Comparison of ENCODE assay signal across 8 cellular contexts in genomic region chr13:97975280-97975850, GRCh38. TPM values are rescaled to one million over a fixed set of nuclear protein-coding genes. Genes with fewer than 3 reads are reported as not detected.
DNase-seq lines count a peak whose midpoint lies in the region; ATAC-seq, FAIRE-seq and TF ChIP-seq lines count a peak whose summit lies in the region.

No MANE protein-coding gene starts in this region.

- DNase-seq in NCI-H1694 treated with DMSO at 0.1 percent for 48 hours (lab: John Stamatoyannopoulos, UW) (peak; percentile 57), NCI-H1694 (lab: John Stamatoyannopoulos, UW) (no peak), cardiac fibroblast (ENCODE audit: low read depth in 2 of 2) (no peak), mucosa of descending colon (no peak), small intestine (no peak), foreskin melanocyte (no peak), cerebellar nuclear complex (lab: John Stamatoyannopoulos, UW) (no peak)

- H3K9me3 ChIP-seq in HUES6 (ENCODE audit: control insufficient read depth, insufficient read depth, low read depth, low read length) (no peaks in the 10 kb centered on the region), mucosa of descending colon (no peaks in the 10 kb centered on the region), small intestine (ENCODE audit: control insufficient read depth, low read depth) (no peaks in the 10 kb centered on the region)

- H3K36me3 ChIP-seq in HUES6 (ENCODE audit: control insufficient read depth, insufficient read depth, low read length) = 0 out of 2 replicates have a peak, but pooled peaks cover 6% of the 10 kb centered on the region
- no peaks in the 10 kb centered on the region for H3K36me3 ChIP-seq in mucosa of descending colon (ENCODE audit: low read depth)
- H3K36me3 ChIP-seq in small intestine (ENCODE audit: control insufficient read depth in 2 of 2, insufficient read depth in 2 of 2, low read length in 2 of 2) = no peaks in the 10 kb centered on the region

- WGBS in small intestine, 3 donors = 13 to 19% (median 15%) methylated on average over 20 of the region's 20 CpGs

- intact Hi-C loops in mucosa of descending colon (cut with DNase I, micrococcal nuclease) = no loop called here

- H3K4me3 ChIP-seq in HUES6 (ENCODE audit: low read depth, low read length) = peak overlapping the region; percentile 71
- peak overlapping the region; percentile 68 to 88 for H3K4me3 ChIP-seq in cardiac fibroblast (replicated peaks in 1 of 2; ENCODE audit: low read depth in 2 of 2, low read length in 2 of 2)
- peak overlapping the region; percentile 65 for H3K4me3 ChIP-seq in mucosa of descending colon
- peak overlapping the region in 1 of 2 donors; percentile 91 for H3K4me3 ChIP-seq in small intestine (ENCODE audit: low read depth in 1 of 2, low read length in 2 of 2)

- FAIRE-seq in small intestine (lab: Jason Lieb, UNC) = no peak

- TF ChIP-seq CTCF in cardiac fibroblast (IDR thresholded peaks at IDR 0.05; ENCODE audit: low read depth, low read length) (no peak), mucosa of descending colon (IDR thresholded peaks at IDR 0.05) (no peak)

- peak overlapping the region; percentile 92 for H3K27ac ChIP-seq in HUES6 (ENCODE audit: low read depth, low read length)
- peak overlapping the region in 1 of 2 donors; percentile 97 for H3K27ac ChIP-seq in small intestine (ENCODE audit: low read depth in 1 of 2, low read length in 1 of 2)

- ATAC-seq in mucosa of descending colon = no peak

- peaks cover 14% of the 10 kb centered on the region for H3K4me1 ChIP-seq in HUES6 (ENCODE audit: control insufficient read depth, insufficient read depth, low read length)
- peaks cover 18% of the 10 kb centered on the region for H3K4me1 ChIP-seq in mucosa of descending colon (ENCODE audit: low read depth)
- H3K4me1 ChIP-seq in small intestine (ENCODE audit: control insufficient read depth in 2 of 2, insufficient read depth in 1 of 2, low read depth in 1 of 2, low read length in 1 of 2) = peaks cover 0 to 5% of the 10 kb centered on the region in 2 donors

- peak overlapping the region; percentile 87 for H3K9ac ChIP-seq in HUES6 (ENCODE audit: low read length)

- H3K27me3 ChIP-seq in HUES6 (ENCODE audit: control insufficient read depth, insufficient read depth, low read length) = no peaks in the 10 kb centered on the region
- H3K27me3 ChIP-seq in small intestine (ENCODE audit: control insufficient read depth in 2 of 2, insufficient read depth in 2 of 2, low read length in 2 of 2) = no peaks in the 10 kb centered on the region

RNA-seq across cellular contexts. Expression of gene IPO5, which starts 21.9 kb away (rescaled TPM):
- total RNA-seq in mucosa of descending colon = 100 to 1,000 TPM in 1 of 3 donors, 10 to 100 TPM in 2; 66.6 to 112 (median 68.3) TPM
- 10 to 100 TPM in 2 of 3 donors, 1 to 10 TPM in 1; 8.7 to 45.7 (median 15.7) TPM for polyA plus RNA-seq in small intestine
